8 cellular contexts compared by ENCODE assay signal in genomic region chr22:35257321-35258143, GRCh38. TPM values are rescaled to one million over a fixed set of nuclear protein-coding genes. Genes with fewer than 3 reads are reported as not detected.
A peak's percentile ranks its signal among the peaks of the same experiment; 100 is the strongest.
DNase-seq lines count a peak whose midpoint lies in the region; ATAC-seq and TF ChIP-seq lines count a peak whose summit lies in the region.

Gene HMGXB4, plus strand, starts transcription at chr22:35257493. Its CDS starts 4,898 bp downstream, at chr22:35262391.

- peaks cover 32% of the 10 kb centered on the region for H3K4me1 Mint-ChIP-seq in brain

- TF ChIP-seq EP300 in sigmoid colon (IDR thresholded peaks at IDR 0.05) = no peak

- peak within 1 kb of the TSS; percentile 92 to 99 (median 98) for H3K27ac Mint-ChIP-seq in brain

- intact Hi-C loops in sigmoid colon (cut with DNase I) = loop anchor here (5.0 kb wide), 1 partner anchor 40 kb away; the partner anchor contains the start of gene TOM1

- H3K9me3 ChIP-seq in iPS DF 6.9 (ENCODE audit: control insufficient read depth, insufficient read depth, low read length) (no peaks in the 10 kb centered on the region), sigmoid colon (no peaks in the 10 kb centered on the region)

- peak within 1 kb of the TSS; percentile 96 to 98 (median 97) for H3K4me3 Mint-ChIP-seq in brain

- H3K9me3 Mint-ChIP-seq in brain = peaks cover 0 to 2% (median 0%) of the 10 kb centered on the region in 5 experiments

- peaks cover 5% of the 10 kb centered on the region; the same call in 1 of the 2 replicates for H3K36me3 ChIP-seq in iPS DF 6.9 (ENCODE audit: control insufficient read depth, insufficient read depth, low read length)
- peaks cover 0 to 5% (median 2%) of the 10 kb centered on the region in 4 donors for H3K36me3 ChIP-seq in sigmoid colon

- no CpG with 5 or more reads among the region's 84 CpGs for WGBS in iPS DF 6.9 (ENCODE audit: insufficient coverage, insufficient read length)
- WGBS in sigmoid colon, 2 donors = 0% methylated on average over 84 of the region's 84 CpGs

- H3K27ac ChIP-seq in iPS DF 6.9 (ENCODE audit: low read length) (no peak within 1 kb of the TSS), sigmoid colon (peak within 1 kb of the TSS; percentile 88 to 97 (median 96))

- DNase-seq in 8988T (peak; percentile 68), NCI-H2107 treated with DMSO at 0.1 percent for 48 hours (lab: John Stamatoyannopoulos, UW; ENCODE audit: unreplicated experiment) (peak; percentile 45), UCSD-AML1 (lab: John Stamatoyannopoulos, UW; ENCODE audit: unreplicated experiment) (peak; percentile 84), iPS DF 6.9 (ENCODE audit: low read depth, low spot score) (peak; percentile 48), sigmoid colon (peak; percentile 92)

- ATAC-seq in GM18511 (IDR thresholded peaks at IDR 0.05; ENCODE audit: unreplicated experiment) (peak; percentile 97), HG03025 (IDR thresholded peaks at IDR 0.05; ENCODE audit: low FRiP score, unreplicated experiment) (peak; percentile 82)

- H3K27me3 Mint-ChIP-seq in brain = no peaks in the 10 kb centered on the region

- peak in 1 of 2 experiments; percentile 34 for TF ChIP-seq CTCF in brain (conservative IDR thresholded peaks at IDR 0.05)
- no peak for TF ChIP-seq CTCF in sigmoid colon (IDR thresholded peaks at IDR 0.05)

- H3K27me3 ChIP-seq in iPS DF 6.9 (ENCODE audit: control insufficient read depth, insufficient read depth, low read length) (no peaks in the 10 kb centered on the region), sigmoid colon (no peaks in the 10 kb centered on the region)

- H3K4me3 ChIP-seq in iPS DF 6.9 (ENCODE audit: low read length) (peak within 1 kb of the TSS; percentile 99), sigmoid colon (peak within 1 kb of the TSS; percentile 57 to 95 (median 76))

- TF ChIP-seq POLR2A in sigmoid colon (IDR thresholded peaks at IDR 0.05) = no peak

- H3K4me1 ChIP-seq in iPS DF 6.9 (ENCODE audit: control insufficient read depth, insufficient read depth, low read length) = no peaks in the 10 kb centered on the region
- H3K4me1 ChIP-seq in sigmoid colon = peaks cover 0 to 21% (median 13%) of the 10 kb centered on the region in 4 donors

- H3K36me3 Mint-ChIP-seq in brain = peaks cover 22% of the 10 kb centered on the region

RNA-seq across cellular contexts. Expression of gene HMGXB4, which starts in this region (rescaled TPM):
- polyA plus RNA-seq in brain (ENCODE audit: insufficient read depth, low read depth, low replicate concordance) = 9.7 TPM
- total RNA-seq in sigmoid colon = 10 to 100 TPM; 14.8 to 20.9 (median 16.9) TPM
- 10 to 100 TPM in 2 of 3 donors, 1 to 10 TPM in 1; 9.7 to 11.8 (median 10.8) TPM for polyA plus RNA-seq in sigmoid colon
